In genomic region chr21:32279377-32279680, GRCh38 we compare ENCODE assay signal across 8 cellular contexts. TPM values are rescaled to one million over a fixed set of nuclear protein-coding genes. Genes with fewer than 3 reads are reported as not detected.
DNase-seq lines count a peak whose midpoint lies in the region; ATAC-seq and TF ChIP-seq lines count a peak whose summit lies in the region.

No MANE protein-coding gene starts in this region.

- H3K4me1 ChIP-seq in BE2C (no peaks in the 10 kb centered on the region; the same call in 1 of the 2 replicates), HEK293 (ENCODE audit: control insufficient read depth, insufficient read depth, low read length) (peaks cover 6% of the 10 kb centered on the region; the same call in 1 of the 2 replicates), mesodermal cell (ENCODE audit: control insufficient read depth, insufficient read depth, low read length, poor library complexity, severe bottlenecking) (peaks cover 6% of the 10 kb centered on the region)

- CTCF ChIA-PET in HEK293 (lab: Yijun Ruan, JAX), result interaction anchor here (0.6 to 1.9 kb wide), 4 partner anchors 22 to 289 kb away, joined by 3 to 6 read pairs (median 4); no protein-coding TSS in a partner anchor

- H3K9me3 ChIP-seq in BE2C (no peaks in the 10 kb centered on the region), HEK293 (ENCODE audit: control insufficient read depth, insufficient read depth, low read depth, low read length) (no peaks in the 10 kb centered on the region), mesodermal cell (ENCODE audit: control insufficient read depth, low read length) (no peaks in the 10 kb centered on the region)

- no peaks in the 10 kb centered on the region; the same call in 1 of the 2 replicates for H3K36me3 ChIP-seq in BE2C
- peaks cover 5 to 9% of the 10 kb centered on the region in 2 experiments; a peak in 2 of 3 replicates for H3K36me3 ChIP-seq in HEK293 (ENCODE audit: control insufficient read depth in 2 of 2, insufficient read depth in 1 of 2, low read length in 2 of 2)
- peaks cover 5% of the 10 kb centered on the region for H3K36me3 ChIP-seq in mesodermal cell (ENCODE audit: control insufficient read depth, insufficient read depth, low read length)

- H3K27ac ChIP-seq in HEK293 (ENCODE audit: extremely low read depth, low read depth, low read length) (peak overlapping the region; percentile 62; the same call in 1 of the 2 replicates), mesodermal cell (ENCODE audit: low read depth, low read length, severe bottlenecking) (peak overlapping the region; percentile 13)

- H3K4me3 ChIP-seq in BE2C (ENCODE audit: low read depth, low read length), result peak overlapping the region; percentile 91
- peak overlapping the region; percentile 98 for H3K4me3 ChIP-seq in HEK293 (ENCODE audit: low read depth, low read length)
- peak overlapping the region; percentile 80 for H3K4me3 ChIP-seq in astrocyte of the cerebellum (ENCODE audit: low read depth, low read length)
- peak overlapping the region; percentile 92 for H3K4me3 ChIP-seq in mesodermal cell (ENCODE audit: extremely low read depth, insufficient read depth, low read length, poor library complexity, severe bottlenecking)

- 10 to 33% methylated on average over 1 to 2 of the region's 10 CpGs for WGBS in mesodermal cell (ENCODE audit: insufficient coverage in 2 of 2), 2 experiments

- no peak for DNase-seq in BE2C
- no peak for DNase-seq in astrocyte of the cerebellum (ENCODE audit: low read depth)
- DNase-seq in GM20000 (ENCODE audit: low spot score), result no peak
- DNase-seq in mucosa of gallbladder (ENCODE audit: low spot score), result no peak
- no peak for DNase-seq in dedifferentiated amniotic fluid mesenchymal stem cell (ENCODE audit: extremely low spot score)

- POLR2A ChIA-PET in HEK293 (lab: Yijun Ruan, JAX), result interaction anchor here (0.6 to 1.5 kb wide), 8 partner anchors 10 to 828 kb away, joined by 3 to 7 read pairs (median 4); partner anchors contain the start of genes HUNK and PAXBP1

- no peaks in the 10 kb centered on the region for H3K27me3 ChIP-seq in BE2C

- in situ Hi-C loops in astrocyte of the cerebellum (cut with HindIII; ENCODE audit: low sequenced_read_pairs), result no loop called here

- TF ChIP-seq CTCF in BE2C (IDR thresholded peaks at IDR 0.05; ENCODE audit: low read depth, low read length) (no peak), HEK293 (tag by site-specific recombination; IDR thresholded peaks at IDR 0.05) (no peak), astrocyte of the cerebellum (IDR thresholded peaks at IDR 0.05; ENCODE audit: low read depth, low read length, missing control alignments) (no peak), GM20000 (IDR thresholded peaks at IDR 0.05; ENCODE audit: extremely low read depth, missing control alignments) (no peak)

- ATAC-seq in HG03159 (IDR thresholded peaks at IDR 0.05; ENCODE audit: unreplicated experiment), result no peak

TF ChIP-seq in HEK293, 187 proteins besides CTCF, POLR2A, EP300 and RAD21 (continues in another document):
- no peak for TF ChIP-seq ZNF560 (tag by site-specific recombination; IDR thresholded peaks at IDR 0.05; ENCODE audit: borderline replicate concordance)
- TF ChIP-seq HOXD13 (CRISPR knock-in tag; IDR thresholded peaks at IDR 0.05; ENCODE audit: borderline replicate concordance), result no peak
- TF ChIP-seq ZSCAN30 (tag by site-specific recombination; IDR thresholded peaks at IDR 0.05), result no peak
- peak; percentile 77; the same call in 1 of the 2 replicates for TF ChIP-seq ZSCAN23 (tag by site-specific recombination; IDR thresholded peaks at IDR 0.05)
- no peak for TF ChIP-seq ZEB2 (tag by site-specific recombination; IDR thresholded peaks at IDR 0.05)
- TF ChIP-seq ZBTB44 (tag by site-specific recombination; IDR thresholded peaks at IDR 0.05), result no peak
- TF ChIP-seq ZNF184 (tag by site-specific recombination; IDR thresholded peaks at IDR 0.05), result peak; percentile 96; the same call in 1 of the 2 replicates
- no peak for TF ChIP-seq ZNF292 (tag by site-specific recombination; IDR thresholded peaks at IDR 0.05; ENCODE audit: borderline replicate concordance, low read depth)
- 0 out of 2 replicates have a peak, but pooled peaks have one; percentile 17 for TF ChIP-seq WT1 (tag by site-specific recombination; IDR thresholded peaks at IDR 0.05)
- TF ChIP-seq ZNF2 (tag by site-specific recombination; IDR thresholded peaks at IDR 0.05), result no peak
- TF ChIP-seq ZNF10 (tag by site-specific recombination; IDR thresholded peaks at IDR 0.05), result no peak
- no peak for TF ChIP-seq ZFP41 (tag by site-specific recombination; IDR thresholded peaks at IDR 0.05; ENCODE audit: borderline replicate concordance)
- no peak for TF ChIP-seq SP7 (tag by site-specific recombination; IDR thresholded peaks at IDR 0.05)
- peak; percentile 9; the same call in 1 of the 2 replicates for TF ChIP-seq ZBTB17 (tag by site-specific recombination; IDR thresholded peaks at IDR 0.05)
- TF ChIP-seq ZBTB20 (tag by site-specific recombination; IDR thresholded peaks at IDR 0.05), result peak; percentile 100
- no peak for TF ChIP-seq ZNF488 (tag by site-specific recombination; IDR thresholded peaks at IDR 0.05)
- 0 out of 2 replicates have a peak, but pooled peaks have one; percentile 3 for TF ChIP-seq PATZ1 (tag by site-specific recombination; IDR thresholded peaks at IDR 0.05)
- TF ChIP-seq ZNF335 (tag by site-specific recombination; conservative IDR thresholded peaks at IDR 0.05), result peak; percentile 86
- TF ChIP-seq ZNF169 (tag by site-specific recombination; IDR thresholded peaks at IDR 0.05), result no peak
- no peak for TF ChIP-seq ZNF529 (tag by site-specific recombination; IDR thresholded peaks at IDR 0.05; ENCODE audit: insufficient replicate concordance)
- TF ChIP-seq ZFP69B (tag by site-specific recombination; IDR thresholded peaks at IDR 0.05), result no peak
- TF ChIP-seq ZNF561 (tag by site-specific recombination; IDR thresholded peaks at IDR 0.05; ENCODE audit: borderline replicate concordance), result no peak
- no peak for TF ChIP-seq KLF9 (tag by site-specific recombination; IDR thresholded peaks at IDR 0.05; ENCODE audit: low read depth)
- TF ChIP-seq KLF7 (tag by site-specific recombination; IDR thresholded peaks at IDR 0.05; ENCODE audit: borderline replicate concordance), result no peak
- TF ChIP-seq ZNF449 (tag by site-specific recombination; IDR thresholded peaks at IDR 0.05), result peak; percentile 47; the same call in 1 of the 2 replicates

RNA-seq across cellular contexts. Expression of gene MIS18A, which starts 0.5 kb away (rescaled TPM):
- 24.8 TPM for polyA plus RNA-seq in BE2C (2012; ENCODE audit: insufficient read depth, insufficient read length, low read depth)
- 28.1 TPM for polyA plus RNA-seq in mesodermal cell (2013, experiment 1 of 2)
- 31.3 TPM for polyA plus RNA-seq in mesodermal cell (2013, experiment 2 of 2)
- total RNA-seq in mucosa of gallbladder, result 6.5 TPM

RNA-seq across cellular contexts. Expression of gene MRAP, which starts 19.3 kb away (rescaled TPM):
- not detected for polyA plus RNA-seq in BE2C (2012; ENCODE audit: insufficient read depth, insufficient read length, low read depth)
- polyA plus RNA-seq in mesodermal cell (2013, experiment 1 of 2), result not detected
- not detected for polyA plus RNA-seq in mesodermal cell (2013, experiment 2 of 2)
- total RNA-seq in mucosa of gallbladder, result not detected
